9 cellular contexts compared by ENCODE assay signal in the genomic region with DNA sequence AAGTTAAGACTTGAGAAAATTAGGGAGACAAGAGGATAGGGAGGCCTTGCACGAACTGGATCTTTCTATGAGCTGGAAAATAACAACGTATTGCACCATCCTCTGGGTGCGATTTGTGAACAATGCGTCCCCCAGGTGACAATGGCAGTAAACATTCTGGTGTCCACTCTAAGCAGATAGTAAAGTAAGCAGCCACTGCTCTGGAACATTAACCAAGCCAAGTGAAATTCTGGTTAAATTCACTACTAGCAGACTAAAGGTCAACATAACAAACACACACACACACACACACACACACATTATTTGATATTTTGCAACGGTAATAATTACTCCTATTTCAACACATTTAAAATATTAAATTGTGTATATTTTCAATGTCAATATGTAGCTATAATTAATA.
"Had no signal": no experiment of that assay in that cellular context is flagged by ENCODE, and none has a peak within 500 bp of the region (broad histone marks: within the 10 kb centered on the region; RNA-seq: fewer than 3 reads in every experiment).

No MANE protein-coding gene starts in this region.

- DNase-seq: GM23248, GOT3, H7, HFFc6, KBM-7 had no signal

- H3K9ac ChIP-seq: GM23248, KMS-11 had no signal

- H3K9me3 ChIP-seq: HAP-1 had no signal

- H3K4me2 ChIP-seq: KMS-11 had no signal

- H3K27ac ChIP-seq: GM23248, HL-60, KMS-11 had no signal

- H3K36me3 ChIP-seq: HAP-1 had no signal

- ATAC-seq: HCT116 had no signal

- H2AFZ ChIP-seq: GM23248 had no signal

- H3K4me3 ChIP-seq: GM23248, HAP-1 had no signal
